ENCODE assay signal across 1 cellular context in the genomic region with DNA sequence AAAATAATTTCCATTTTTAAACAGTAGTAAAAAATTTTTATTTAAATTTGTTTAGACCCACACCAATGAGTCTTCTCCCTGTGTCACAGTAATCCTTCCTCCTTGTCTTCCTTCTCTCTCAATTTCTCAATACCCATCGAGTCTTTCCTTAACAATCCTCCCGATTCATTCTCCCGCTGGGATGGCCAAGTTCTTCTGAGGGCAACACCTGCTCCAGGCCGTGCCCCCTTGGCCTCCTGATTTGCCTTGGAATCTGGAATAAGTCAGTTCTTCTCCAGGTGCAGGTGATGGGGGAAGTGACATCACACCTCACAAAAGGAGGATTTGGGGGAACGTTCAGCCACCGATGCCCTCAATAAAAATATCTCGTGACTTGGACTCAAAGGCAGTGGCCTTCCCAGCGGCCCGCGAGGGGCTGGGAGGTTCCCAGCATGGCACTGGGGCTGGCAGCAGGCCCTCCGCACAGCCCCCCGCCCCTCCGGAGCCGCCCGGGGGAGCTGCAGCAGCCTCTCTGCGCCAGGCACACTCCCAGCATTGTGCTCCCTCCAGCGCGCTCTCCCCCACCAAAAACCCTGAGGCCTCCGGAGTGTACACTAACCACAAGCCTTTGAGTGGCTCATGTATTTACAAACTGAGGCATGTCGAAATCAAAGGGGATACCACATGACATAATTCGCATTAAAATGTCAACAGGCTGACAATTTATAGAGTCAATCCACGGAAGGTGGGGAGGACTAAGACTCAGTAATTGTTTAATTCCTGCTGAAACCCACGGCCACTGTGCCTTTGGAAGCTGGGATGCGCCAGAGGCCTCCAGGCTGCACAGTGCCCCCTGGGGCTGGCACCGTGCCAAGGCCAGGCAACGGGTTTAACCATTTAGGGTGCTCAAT.
A peak's percentile ranks its signal among the peaks of the same experiment; 100 is the strongest.
TF ChIP-seq lines count a peak whose summit lies in the region.

No MANE protein-coding gene starts in this region.

TF ChIP-seq in HepG2, 621 proteins besides CTCF, POLR2A, EP300 and RAD21 (continued from another document and continues in another):
- TF ChIP-seq ZSCAN30 (CRISPR knock-in tag; IDR thresholded peaks at IDR 0.05) (no peak), TBL1XR1 (IDR thresholded peaks at IDR 0.05; ENCODE audit: borderline replicate concordance, low read length, partially characterized antibody) (peak; percentile 79), ZNF367 (CRISPR knock-in tag; IDR thresholded peaks at IDR 0.05; ENCODE audit: borderline replicate concordance) (no peak), ZNF331 (CRISPR knock-in tag; IDR thresholded peaks at IDR 0.05) (peak; percentile 90), ZNF136 (CRISPR knock-in tag; IDR thresholded peaks at IDR 0.05; ENCODE audit: low read depth) (peak; percentile 74; the same call in 1 of the 2 replicates), ZFYVE20 (CRISPR knock-in tag; IDR thresholded peaks at IDR 0.05; ENCODE audit: borderline replicate concordance, low read depth) (no peak), KAT8 (CRISPR knock-in tag; IDR thresholded peaks at IDR 0.05) (peak; percentile 81), FOXM1 (CRISPR knock-in tag; IDR thresholded peaks at IDR 0.05) (no peak), PITX1 (CRISPR knock-in tag; IDR thresholded peaks at IDR 0.05) (peak; percentile 83), HOXA3 (CRISPR knock-in tag; IDR thresholded peaks at IDR 0.05) (peak; percentile 87), ZEB1 (IDR thresholded peaks at IDR 0.05; ENCODE audit: insufficient replicate concordance, low read depth) (no peak), HDAC2 (CRISPR knock-in tag; IDR thresholded peaks at IDR 0.05) (peak; percentile 85), ZNF263 (CRISPR knock-in tag; IDR thresholded peaks at IDR 0.05) (peak; percentile 99), STAT5B (CRISPR knock-in tag; IDR thresholded peaks at IDR 0.05) (no peak), HHEX (CRISPR knock-in tag; IDR thresholded peaks at IDR 0.05) (peak; percentile 68), GPN1 (CRISPR knock-in tag; IDR thresholded peaks at IDR 0.05; ENCODE audit: borderline replicate concordance) (no peak), ISX (CRISPR knock-in tag; conservative IDR thresholded peaks at IDR 0.05) (no peak), ZNF441 (CRISPR knock-in tag; IDR thresholded peaks at IDR 0.05; ENCODE audit: borderline replicate concordance) (0 out of 2 replicates have a peak, but pooled peaks have one; percentile 30), ZSCAN9 (CRISPR knock-in tag; IDR thresholded peaks at IDR 0.05; ENCODE audit: borderline replicate concordance) (peak; percentile 88; the same call in 1 of the 2 replicates), SIX4 (CRISPR knock-in tag; IDR thresholded peaks at IDR 0.05) (no peak), TCF7L2 (IDR thresholded peaks at IDR 0.05; ENCODE audit: low read depth, low read length) (no peak), ZNF589 (CRISPR knock-in tag; conservative IDR thresholded peaks at IDR 0.05) (no peak), ZMYM2 (CRISPR knock-in tag; IDR thresholded peaks at IDR 0.05) (peak; percentile 59), NFATC3 (CRISPR knock-in tag; IDR thresholded peaks at IDR 0.05) (0 out of 2 replicates have a peak, but pooled peaks have one; percentile 42), GABPA (IDR thresholded peaks at IDR 0.05; ENCODE audit: low read depth, low read length) (no peak), GABPA (CRISPR knock-in tag; IDR thresholded peaks at IDR 0.05; ENCODE audit: low read depth) (no peak), ZNF777 (CRISPR knock-in tag; IDR thresholded peaks at IDR 0.05) (no peak), ZFP62 (CRISPR knock-in tag; IDR thresholded peaks at IDR 0.05) (no peak), ZNF878 (CRISPR knock-in tag; IDR thresholded peaks at IDR 0.05) (peak; percentile 51; the same call in 1 of the 2 replicates), ZNF317 (CRISPR knock-in tag; IDR thresholded peaks at IDR 0.05) (peak; percentile 91), TBP (CRISPR knock-in tag; IDR thresholded peaks at IDR 0.05) (no peak), ZNF224 (CRISPR knock-in tag; IDR thresholded peaks at IDR 0.05) (no peak), ZNF572 (CRISPR knock-in tag; IDR thresholded peaks at IDR 0.05) (0 out of 2 replicates have a peak, but pooled peaks have one; percentile 51), BHLHE40 (IDR thresholded peaks at IDR 0.05; ENCODE audit: low read length) (peak; percentile 55; the same call in 1 of the 2 replicates), FOXO1 (CRISPR knock-in tag; IDR thresholded peaks at IDR 0.05) (peak; percentile 90), ARID2 (CRISPR knock-in tag; IDR thresholded peaks at IDR 0.05; ENCODE audit: borderline replicate concordance) (peak; percentile 70; the same call in 1 of the 2 replicates), ZNF432 (CRISPR knock-in tag; IDR thresholded peaks at IDR 0.05; ENCODE audit: borderline replicate concordance) (no peak), SOX13 (IDR thresholded peaks at IDR 0.05) (peak; percentile 90), SOX13 (CRISPR knock-in tag; conservative IDR thresholded peaks at IDR 0.05 in 1 of 2, IDR thresholded peaks at IDR 0.05 in 1 of 2) (peak in 1 of 2 experiments; percentile 95; a peak in 2 of 4 replicates), KLF16 (CRISPR knock-in tag; IDR thresholded peaks at IDR 0.05) (peak in 1 of 2 experiments; percentile 87; a peak in 2 of 4 replicates)
- TF ChIP-seq, protein P1, sequence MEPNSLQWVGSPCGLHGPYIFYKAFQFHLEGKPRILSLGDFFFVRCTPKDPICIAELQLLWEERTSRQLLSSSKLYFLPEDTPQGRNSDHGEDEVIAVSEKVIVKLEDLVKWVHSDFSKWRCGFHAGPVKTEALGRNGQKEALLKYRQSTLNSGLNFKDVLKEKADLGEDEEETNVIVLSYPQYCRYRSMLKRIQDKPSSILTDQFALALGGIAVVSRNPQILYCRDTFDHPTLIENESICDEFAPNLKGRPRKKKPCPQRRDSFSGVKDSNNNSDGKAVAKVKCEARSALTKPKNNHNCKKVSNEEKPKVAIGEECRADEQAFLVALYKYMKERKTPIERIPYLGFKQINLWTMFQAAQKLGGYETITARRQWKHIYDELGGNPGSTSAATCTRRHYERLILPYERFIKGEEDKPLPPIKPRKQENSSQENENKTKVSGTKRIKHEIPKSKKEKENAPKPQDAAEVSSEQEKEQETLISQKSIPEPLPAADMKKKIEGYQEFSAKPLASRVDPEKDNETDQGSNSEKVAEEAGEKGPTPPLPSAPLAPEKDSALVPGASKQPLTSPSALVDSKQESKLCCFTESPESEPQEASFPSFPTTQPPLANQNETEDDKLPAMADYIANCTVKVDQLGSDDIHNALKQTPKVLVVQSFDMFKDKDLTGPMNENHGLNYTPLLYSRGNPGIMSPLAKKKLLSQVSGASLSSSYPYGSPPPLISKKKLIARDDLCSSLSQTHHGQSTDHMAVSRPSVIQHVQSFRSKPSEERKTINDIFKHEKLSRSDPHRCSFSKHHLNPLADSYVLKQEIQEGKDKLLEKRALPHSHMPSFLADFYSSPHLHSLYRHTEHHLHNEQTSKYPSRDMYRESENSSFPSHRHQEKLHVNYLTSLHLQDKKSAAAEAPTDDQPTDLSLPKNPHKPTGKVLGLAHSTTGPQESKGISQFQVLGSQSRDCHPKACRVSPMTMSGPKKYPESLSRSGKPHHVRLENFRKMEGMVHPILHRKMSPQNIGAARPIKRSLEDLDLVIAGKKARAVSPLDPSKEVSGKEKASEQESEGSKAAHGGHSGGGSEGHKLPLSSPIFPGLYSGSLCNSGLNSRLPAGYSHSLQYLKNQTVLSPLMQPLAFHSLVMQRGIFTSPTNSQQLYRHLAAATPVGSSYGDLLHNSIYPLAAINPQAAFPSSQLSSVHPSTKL (CRISPR knock-in tag; IDR thresholded peaks at IDR 0.05): peak; percentile 97
- TF ChIP-seq, protein P2, sequence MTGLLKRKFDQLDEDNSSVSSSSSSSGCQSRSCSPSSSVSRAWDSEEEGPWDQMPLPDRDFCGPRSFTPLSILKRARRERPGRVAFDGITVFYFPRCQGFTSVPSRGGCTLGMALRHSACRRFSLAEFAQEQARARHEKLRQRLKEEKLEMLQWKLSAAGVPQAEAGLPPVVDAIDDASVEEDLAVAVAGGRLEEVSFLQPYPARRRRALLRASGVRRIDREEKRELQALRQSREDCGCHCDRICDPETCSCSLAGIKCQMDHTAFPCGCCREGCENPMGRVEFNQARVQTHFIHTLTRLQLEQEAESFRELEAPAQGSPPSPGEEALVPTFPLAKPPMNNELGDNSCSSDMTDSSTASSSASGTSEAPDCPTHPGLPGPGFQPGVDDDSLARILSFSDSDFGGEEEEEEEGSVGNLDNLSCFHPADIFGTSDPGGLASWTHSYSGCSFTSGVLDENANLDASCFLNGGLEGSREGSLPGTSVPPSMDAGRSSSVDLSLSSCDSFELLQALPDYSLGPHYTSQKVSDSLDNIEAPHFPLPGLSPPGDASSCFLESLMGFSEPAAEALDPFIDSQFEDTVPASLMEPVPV (CRISPR knock-in tag; IDR thresholded peaks at IDR 0.05): peak; percentile 78; the same call in 1 of the 2 replicates
- TF ChIP-seq, protein P3, sequence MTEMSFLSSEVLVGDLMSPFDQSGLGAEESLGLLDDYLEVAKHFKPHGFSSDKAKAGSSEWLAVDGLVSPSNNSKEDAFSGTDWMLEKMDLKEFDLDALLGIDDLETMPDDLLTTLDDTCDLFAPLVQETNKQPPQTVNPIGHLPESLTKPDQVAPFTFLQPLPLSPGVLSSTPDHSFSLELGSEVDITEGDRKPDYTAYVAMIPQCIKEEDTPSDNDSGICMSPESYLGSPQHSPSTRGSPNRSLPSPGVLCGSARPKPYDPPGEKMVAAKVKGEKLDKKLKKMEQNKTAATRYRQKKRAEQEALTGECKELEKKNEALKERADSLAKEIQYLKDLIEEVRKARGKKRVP (CRISPR knock-in tag; IDR thresholded peaks at IDR 0.05): peak in 1 of 2 experiments; percentile 86; a peak in 2 of 4 replicates
- TF ChIP-seq, protein P4, sequence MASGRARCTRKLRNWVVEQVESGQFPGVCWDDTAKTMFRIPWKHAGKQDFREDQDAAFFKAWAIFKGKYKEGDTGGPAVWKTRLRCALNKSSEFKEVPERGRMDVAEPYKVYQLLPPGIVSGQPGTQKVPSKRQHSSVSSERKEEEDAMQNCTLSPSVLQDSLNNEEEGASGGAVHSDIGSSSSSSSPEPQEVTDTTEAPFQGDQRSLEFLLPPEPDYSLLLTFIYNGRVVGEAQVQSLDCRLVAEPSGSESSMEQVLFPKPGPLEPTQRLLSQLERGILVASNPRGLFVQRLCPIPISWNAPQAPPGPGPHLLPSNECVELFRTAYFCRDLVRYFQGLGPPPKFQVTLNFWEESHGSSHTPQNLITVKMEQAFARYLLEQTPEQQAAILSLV (CRISPR knock-in tag; IDR thresholded peaks at IDR 0.05; ENCODE audit: borderline replicate concordance): no peak
- TF ChIP-seq, protein P5, sequence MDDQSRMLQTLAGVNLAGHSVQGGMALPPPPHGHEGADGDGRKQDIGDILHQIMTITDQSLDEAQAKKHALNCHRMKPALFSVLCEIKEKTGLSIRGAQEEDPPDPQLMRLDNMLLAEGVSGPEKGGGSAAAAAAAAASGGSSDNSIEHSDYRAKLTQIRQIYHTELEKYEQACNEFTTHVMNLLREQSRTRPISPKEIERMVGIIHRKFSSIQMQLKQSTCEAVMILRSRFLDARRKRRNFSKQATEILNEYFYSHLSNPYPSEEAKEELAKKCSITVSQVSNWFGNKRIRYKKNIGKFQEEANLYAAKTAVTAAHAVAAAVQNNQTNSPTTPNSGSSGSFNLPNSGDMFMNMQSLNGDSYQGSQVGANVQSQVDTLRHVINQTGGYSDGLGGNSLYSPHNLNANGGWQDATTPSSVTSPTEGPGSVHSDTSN (CRISPR knock-in tag; IDR thresholded peaks at IDR 0.05; ENCODE audit: borderline replicate concordance): no peak
- TF ChIP-seq, protein P6, sequence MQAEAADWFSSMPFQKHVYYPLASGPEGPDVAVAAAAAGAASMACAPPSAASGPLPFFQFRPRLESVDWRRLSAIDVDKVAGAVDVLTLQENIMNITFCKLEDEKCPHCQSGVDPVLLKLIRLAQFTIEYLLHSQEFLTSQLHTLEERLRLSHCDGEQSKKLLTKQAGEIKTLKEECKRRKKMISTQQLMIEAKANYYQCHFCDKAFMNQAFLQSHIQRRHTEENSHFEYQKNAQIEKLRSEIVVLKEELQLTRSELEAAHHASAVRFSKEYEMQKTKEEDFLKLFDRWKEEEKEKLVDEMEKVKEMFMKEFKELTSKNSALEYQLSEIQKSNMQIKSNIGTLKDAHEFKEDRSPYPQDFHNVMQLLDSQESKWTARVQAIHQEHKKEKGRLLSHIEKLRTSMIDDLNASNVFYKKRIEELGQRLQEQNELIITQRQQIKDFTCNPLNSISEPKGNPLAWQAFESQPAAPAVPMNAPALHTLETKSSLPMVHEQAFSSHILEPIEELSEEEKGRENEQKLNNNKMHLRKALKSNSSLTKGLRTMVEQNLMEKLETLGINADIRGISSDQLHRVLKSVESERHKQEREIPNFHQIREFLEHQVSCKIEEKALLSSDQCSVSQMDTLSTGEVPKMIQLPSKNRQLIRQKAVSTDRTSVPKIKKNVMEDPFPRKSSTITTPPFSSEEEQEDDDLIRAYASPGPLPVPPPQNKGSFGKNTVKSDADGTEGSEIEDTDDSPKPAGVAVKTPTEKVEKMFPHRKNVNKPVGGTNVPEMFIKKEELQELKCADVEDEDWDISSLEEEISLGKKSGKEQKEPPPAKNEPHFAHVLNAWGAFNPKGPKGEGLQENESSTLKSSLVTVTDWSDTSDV (CRISPR knock-in tag; IDR thresholded peaks at IDR 0.05): no peak
- TF ChIP-seq, protein P7, sequence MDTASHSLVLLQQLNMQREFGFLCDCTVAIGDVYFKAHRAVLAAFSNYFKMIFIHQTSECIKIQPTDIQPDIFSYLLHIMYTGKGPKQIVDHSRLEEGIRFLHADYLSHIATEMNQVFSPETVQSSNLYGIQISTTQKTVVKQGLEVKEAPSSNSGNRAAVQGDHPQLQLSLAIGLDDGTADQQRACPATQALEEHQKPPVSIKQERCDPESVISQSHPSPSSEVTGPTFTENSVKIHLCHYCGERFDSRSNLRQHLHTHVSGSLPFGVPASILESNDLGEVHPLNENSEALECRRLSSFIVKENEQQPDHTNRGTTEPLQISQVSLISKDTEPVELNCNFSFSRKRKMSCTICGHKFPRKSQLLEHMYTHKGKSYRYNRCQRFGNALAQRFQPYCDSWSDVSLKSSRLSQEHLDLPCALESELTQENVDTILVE (CRISPR knock-in tag; IDR thresholded peaks at IDR 0.05): peak; percentile 88
